ENCODE assay signal across 22 cellular contexts in the genomic region with DNA sequence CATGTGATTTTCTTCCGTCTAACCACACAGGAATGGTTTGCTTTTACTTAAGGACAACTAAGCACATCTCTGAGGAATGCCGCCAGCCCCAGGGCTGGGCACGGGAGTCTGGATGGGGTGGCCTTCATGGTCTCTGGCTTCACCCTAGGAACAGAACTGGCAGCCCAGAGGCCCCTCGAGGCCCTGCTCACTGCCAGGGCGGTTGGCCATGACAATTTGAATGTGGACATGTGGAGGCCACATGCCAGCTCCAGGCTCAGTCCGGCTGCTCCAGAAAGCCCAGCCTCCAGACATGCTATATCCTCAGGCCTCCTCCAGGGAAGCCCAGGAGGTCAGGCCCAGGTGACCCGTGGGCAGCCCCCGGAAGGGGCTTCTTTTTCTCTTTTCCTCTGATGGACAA.
DNase-seq lines count a peak whose midpoint lies in the region; ATAC-seq, FAIRE-seq and TF ChIP-seq lines count a peak whose summit lies in the region.
"Had no signal": no experiment of that assay in that cellular context is flagged by ENCODE, and none has a peak within 500 bp of the region (broad histone marks: within the 10 kb centered on the region; RNA-seq: fewer than 3 reads in every experiment).

No MANE protein-coding gene starts in this region.

- H3K9me3 ChIP-seq in kidney (ENCODE audit: control insufficient read depth in 1 of 2, low read length in 2 of 2) (no peaks in the 10 kb centered on the region), T-helper 17 cell (ENCODE audit: control insufficient read depth, low read length, poor library complexity, severe bottlenecking) (no peaks in the 10 kb centered on the region)

- H3K4me3 Mint-ChIP-seq in T-helper 17 cell: no peak overlapping the region
- H3K4me3 Mint-ChIP-seq: CD8-positive, alpha-beta memory T cell; HFFc6; IgD-negative memory B cell had no signal

- H3K27me3 Mint-ChIP-seq in T-helper 17 cell: peaks cover 69% of the 10 kb centered on the region

- DNase-seq in left ventricle myocardium superior (peak; percentile 24), Right ventricle myocardium inferior (ENCODE audit: missing footprints) (no peak), kidney (peak; percentile 37), retina (peak; percentile 43), SW480 (ENCODE audit: low spot score) (no peak), GM12891 (ENCODE audit: insufficient read length, low spot score) (no peak), T-helper 17 cell (no peak)
- DNase-seq: 8988T; C1 segment of cervical spinal cord; CD4-positive, CD25-positive, alpha-beta regulatory T cell; CD8-positive, alpha-beta memory T cell; COR-L47; GOT3; H7; HFFc6 had no signal

- no peak for TF ChIP-seq POLR2A in GM12891 (IDR thresholded peaks at IDR 0.05; ENCODE audit: low read depth, low read length)

- intact Hi-C loops in left ventricle myocardium superior (cut with micrococcal nuclease) (no loop called here), Right ventricle myocardium inferior (cut with DNase I) (no loop called here), kidney (cut with DNase I) (no loop called here)

- H3K27ac ChIP-seq in kidney (ENCODE audit: low read depth in 2 of 2, low read length in 2 of 2): no peak overlapping the region

- no peaks in the 10 kb centered on the region for H3K36me3 Mint-ChIP-seq in T-helper 17 cell (ENCODE audit: low read depth)
- H3K36me3 Mint-ChIP-seq: CD4-positive, CD25-positive, alpha-beta regulatory T cell; CD8-positive, alpha-beta memory T cell had no signal

- FAIRE-seq in kidney (lab: Jason Lieb, UNC): no peak
- no peak for FAIRE-seq in GM12891 (lab: Jason Lieb, UNC)
- FAIRE-seq: G401.6, GM12892, GM18507, HepG2 had no signal

- no peak overlapping the region for H3K27ac Mint-ChIP-seq in T-helper 17 cell
- H3K27ac Mint-ChIP-seq: CD8-positive, alpha-beta memory T cell; HFFc6; IgD-negative memory B cell had no signal

- no peaks in the 10 kb centered on the region for H3K4me1 Mint-ChIP-seq in T-helper 17 cell
- H3K4me1 Mint-ChIP-seq: CD4-positive, CD25-positive, alpha-beta regulatory T cell; CD8-positive, alpha-beta memory T cell had no signal

- no peak for TF ChIP-seq CTCF in kidney (IDR thresholded peaks at IDR 0.05; ENCODE audit: borderline replicate concordance, extremely low read depth, insufficient read depth)

- H3K36me3 ChIP-seq in kidney (ENCODE audit: control insufficient read depth in 1 of 2, insufficient read depth in 2 of 2, low read length in 2 of 2): no peaks in the 10 kb centered on the region

- no peak for ATAC-seq in left ventricle myocardium superior
- no peak for ATAC-seq in Right ventricle myocardium inferior
- ATAC-seq in HG02981 (IDR thresholded peaks at IDR 0.05; ENCODE audit: unreplicated experiment): no peak
- ATAC-seq in T-helper 17 cell: no peak
- ATAC-seq: HCT116, HepG2 had no signal

- no peak overlapping the region for H3K9ac ChIP-seq in kidney (ENCODE audit: low read length in 2 of 2)

- H3K4me3 ChIP-seq in kidney (ENCODE audit: low read length in 2 of 2): no peak overlapping the region

- H3K4me1 ChIP-seq in kidney (ENCODE audit: control insufficient read depth in 1 of 2, insufficient read depth in 1 of 2, low read depth in 1 of 2, low read length in 2 of 2): no peaks in the 10 kb centered on the region

TF ChIP-seq in GM12891, 5 proteins besides CTCF, POLR2A, EP300 and RAD21:
- TF ChIP-seq POLR2AphosphoS5 (IDR thresholded peaks at IDR 0.05; ENCODE audit: low read depth, low read length) (no peak), PAX5 (IDR thresholded peaks at IDR 0.05; ENCODE audit: insufficient read depth, low read length, severe bottlenecking) (no peak)

Comparison
In these comparisons a context has a peak if more than half of its experiments do, and no peak if none do; other contexts are left out.
1. DNase-seq: peak in left ventricle myocardium superior (single experiment), kidney (single experiment) and retina (single experiment); none in Right ventricle myocardium inferior (single experiment), SW480 (single experiment), GM12891 (single experiment) and T-helper 17 cell (0 of 3).